Comparison of ENCODE assay signal across 21 cellular contexts in genomic region chr10:76160758-76161555, GRCh38.
"Had no signal": no experiment of that assay in that cellular context is flagged by ENCODE, and none has a peak within 500 bp of the region (broad histone marks: within the 10 kb centered on the region; RNA-seq: fewer than 3 reads in every experiment).

No MANE protein-coding gene starts in this region.

- DNase-seq: activated CD4-positive, alpha-beta T cell treated with anti-CD3 and anti-CD28 coated beads, Interleukin-2, amount 10 ng/mL, durations not matched to agents 24 days and 14 days; activated CD4-positive, CD25-positive, alpha-beta regulatory T cell; activated CD8-positive, alpha-beta T cell treated with anti-CD3 and anti-CD28 coated beads, Interleukin-2, amount 10 ng/mL, durations not matched to agents 7 days and 5 days; activated effector memory CD4-positive, alpha-beta T cell treated with Interleukin-2 at 50 U/mL for 16 hours; activated naive CD4-positive, alpha-beta T cell treated with anti-CD3 and anti-CD28 coated beads, Interleukin-2, amount 50 U/mL, for 16 hours; activated T-cell treated with anti-CD3 and anti-CD28 coated beads, Interleukin-2, amount 50 U/mL, for 4 hours; dermis blood vessel endothelial cell; effector memory CD8-positive, alpha-beta T cell; kidney; left lung; natural killer cell; occipital lobe; stimulated activated CD4-positive, alpha-beta T cell treated with anti-CD3 and anti-CD28 coated beads, Interleukin-12 subunit alpha, Interleukin-12 subunit beta, amount 100 ng/mL, for 4 hours; stimulated activated CD4-positive, alpha-beta T cell treated with anti-CD3 and anti-CD28 coated beads, Interleukin-1b, Interleukin-23, amount 100 ng/mL, for 48 hours; stimulated activated CD8-positive, alpha-beta memory T cell treated with anti-CD3 and anti-CD28 coated beads, Interleukin-4, amount 100 ng/mL, for 48 hours; stimulated activated naive CD4-positive, alpha-beta T cell; T-helper 1 cell; T-helper 9 cell; upper lobe of right lung had no signal

- H3K9me3 ChIP-seq: adrenal gland, upper lobe of right lung had no signal

- H3K4me1 Mint-ChIP-seq: activated CD4-positive, alpha-beta T cell treated with anti-CD3 and anti-CD28 coated beads, Interleukin-2, amount 10 ng/mL, durations not matched to agents 24 days and 14 days; natural killer cell had no signal

- H3K27me3 ChIP-seq: adrenal gland, left lung, upper lobe of right lung had no signal

- H3K36me3 ChIP-seq: adrenal gland, left lung, upper lobe of right lung had no signal

- H3K4me1 ChIP-seq: adrenal gland, left lung, upper lobe of right lung had no signal

- H3K4me3 ChIP-seq: left lung, upper lobe of right lung had no signal

- H3K27ac ChIP-seq: left lung, upper lobe of right lung had no signal

- H3K9me3 Mint-ChIP-seq: natural killer cell had no signal

- H3K27me3 Mint-ChIP-seq: activated CD4-positive, alpha-beta T cell treated with anti-CD3 and anti-CD28 coated beads, Interleukin-2, amount 10 ng/mL, durations not matched to agents 24 days and 14 days; effector memory CD8-positive, alpha-beta T cell; progenitor cell of endocrine pancreas had no signal

- H3K27ac Mint-ChIP-seq: activated CD4-positive, alpha-beta T cell treated with anti-CD3 and anti-CD28 coated beads, Interleukin-2, amount 10 ng/mL, durations not matched to agents 24 days and 14 days; activated CD8-positive, alpha-beta T cell treated with anti-CD3 and anti-CD28 coated beads, Interleukin-2, amount 10 ng/mL, durations not matched to agents 7 days and 5 days; effector memory CD8-positive, alpha-beta T cell; natural killer cell had no signal

- ATAC-seq: activated CD8-positive, alpha-beta T cell treated with anti-CD3 and anti-CD28 coated beads, Interleukin-2, amount 10 ng/mL, durations not matched to agents 7 days and 5 days; activated T-cell treated with anti-CD3 and anti-CD28 coated beads, Interleukin-2, amount 50 U/mL, for 4 hours; effector memory CD8-positive, alpha-beta T cell; left lung; natural killer cell had no signal

- H3K4me3 Mint-ChIP-seq: activated CD4-positive, alpha-beta T cell treated with anti-CD3 and anti-CD28 coated beads, Interleukin-2, amount 10 ng/mL, durations not matched to agents 24 days and 14 days; activated CD8-positive, alpha-beta T cell treated with anti-CD3 and anti-CD28 coated beads, Interleukin-2, amount 10 ng/mL, durations not matched to agents 7 days and 5 days; activated T-cell treated with anti-CD3 and anti-CD28 coated beads, Interleukin-2, amount 50 U/mL, for 4 hours; effector memory CD8-positive, alpha-beta T cell; natural killer cell had no signal

- H3K36me3 Mint-ChIP-seq: natural killer cell had no signal
